Comparison of ENCODE assay signal across 24 cellular contexts in the genomic region with DNA sequence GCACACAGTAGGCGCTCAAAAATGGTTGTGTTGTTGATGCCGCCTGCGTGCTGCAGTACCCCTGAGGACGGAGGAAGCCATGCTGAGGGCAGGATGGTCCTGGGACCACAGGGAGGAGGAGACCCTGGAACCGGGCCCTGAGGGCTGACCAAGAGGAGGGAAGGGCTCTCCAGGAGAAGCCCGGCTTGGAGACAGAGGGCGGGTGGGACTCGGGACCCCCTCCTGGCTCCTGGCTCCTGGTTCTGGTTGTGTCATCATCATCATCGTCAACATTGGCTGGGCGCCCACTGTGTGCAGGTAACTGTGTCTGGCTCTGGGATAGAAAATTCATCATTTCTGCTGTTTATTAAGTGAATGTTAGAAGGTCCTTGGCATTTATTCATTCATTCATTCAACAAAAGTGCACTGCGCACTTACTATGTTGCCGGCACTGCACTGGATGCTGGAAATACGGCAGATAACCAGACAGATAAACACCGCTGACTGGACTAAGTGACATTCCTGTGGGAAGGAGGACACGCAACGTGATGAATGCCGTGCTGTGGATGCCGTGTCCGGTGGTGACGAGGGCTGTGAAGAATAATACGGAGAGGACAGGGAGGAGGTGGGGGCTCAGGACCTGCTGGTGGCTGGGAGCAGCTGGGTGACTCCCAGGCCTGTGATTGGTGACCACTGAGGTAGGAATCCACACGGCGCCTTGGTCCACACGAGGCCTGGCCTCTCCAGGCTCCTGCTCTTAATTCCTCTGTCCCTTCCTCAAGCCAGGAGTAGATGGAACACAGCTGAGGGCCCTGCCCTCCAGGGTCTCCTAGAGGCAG. TPM values are rescaled to one million over a fixed set of nuclear protein-coding genes. Genes with fewer than 3 reads are reported as not detected.
"Had no signal": no experiment of that assay in that cellular context is flagged by ENCODE, and none has a peak within 500 bp of the region (broad histone marks: within the 10 kb centered on the region; RNA-seq: fewer than 3 reads in every experiment).

No MANE protein-coding gene starts in this region.

- H3K27ac ChIP-seq: esophagus muscularis mucosa, ovary, tibial artery had no signal

- H3K27me3 ChIP-seq: ovary had no signal

- H3K36me3 Mint-ChIP-seq: brain, naive B cell had no signal

- H3K27ac Mint-ChIP-seq: activated CD4-positive, alpha-beta memory T cell treated with anti-CD3 and anti-CD28 coated beads, Interleukin-2, amount 10 ng/mL, durations not matched to agents 7 days and 5 days; activated CD4-positive, alpha-beta T cell treated with anti-CD3 and anti-CD28 coated beads, Interleukin-2, amount 10 ng/mL, durations not matched to agents 24 days and 14 days; activated naive CD8-positive, alpha-beta T cell treated with anti-CD3 and anti-CD28 coated beads, Interleukin-2, amount 50 U/mL, for 24 hours; brain; stimulated activated naive CD8-positive, alpha-beta T cell treated with anti-CD3 and anti-CD28 coated beads, Interleukin-15, Interleukin-2, amounts not matched to agents 100 ng/mL and 50 ng/mL, for 24 hours; T-helper 17 cell had no signal

- H3K27me3 Mint-ChIP-seq: activated CD4-positive, alpha-beta memory T cell treated with anti-CD3 and anti-CD28 coated beads, Interleukin-2, amount 10 ng/mL, durations not matched to agents 7 days and 5 days; activated CD4-positive, alpha-beta T cell treated with anti-CD3 and anti-CD28 coated beads, Interleukin-2, amount 10 ng/mL, durations not matched to agents 24 days and 14 days; brain; stimulated activated naive CD8-positive, alpha-beta T cell treated with anti-CD3 and anti-CD28 coated beads, Interleukin-15, Interleukin-2, amounts not matched to agents 100 ng/mL and 50 ng/mL, for 24 hours had no signal

- H3K9me3 ChIP-seq: esophagus muscularis mucosa, ovary, tibial artery had no signal

- ATAC-seq: activated naive CD8-positive, alpha-beta T cell treated with anti-CD3 and anti-CD28 coated beads, Interleukin-2, amount 50 U/mL, for 24 hours; right cardiac atrium; T-helper 17 cell had no signal

- DNase-seq: activated CD4-positive, alpha-beta memory T cell treated with anti-CD3 and anti-CD28 coated beads, Interleukin-2, amount 10 ng/mL, durations not matched to agents 7 days and 5 days; activated gamma-delta T cell; activated naive CD4-positive, alpha-beta T cell treated with anti-CD3 and anti-CD28 coated beads, Interleukin-2, amount 50 U/mL, for 16 hours; activated naive CD8-positive, alpha-beta T cell treated with anti-CD3 and anti-CD28 coated beads, Interleukin-2, amount 50 U/mL, for 24 hours; anterior cingulate cortex; caudate nucleus; hippocampal formation; kidney glomerular epithelial cell; mesendoderm; naive B cell; stimulated activated CD4-positive, alpha-beta T cell treated with anti-CD3 and anti-CD28 coated beads, Interleukin-12 subunit alpha, Interleukin-12 subunit beta, amount 100 ng/mL, for 4 hours; SW 1271; T-helper 17 cell; tibial artery had no signal

- H3K36me3 ChIP-seq: esophagus muscularis mucosa, ovary, tibial artery had no signal

- H3K9me3 Mint-ChIP-seq: activated CD4-positive, alpha-beta memory T cell treated with anti-CD3 and anti-CD28 coated beads, Interleukin-2, amount 10 ng/mL, durations not matched to agents 7 days and 5 days; activated CD4-positive, alpha-beta T cell treated with anti-CD3 and anti-CD28 coated beads, Interleukin-2, amount 10 ng/mL, durations not matched to agents 24 days and 14 days; activated naive CD8-positive, alpha-beta T cell treated with anti-CD3 and anti-CD28 coated beads, Interleukin-2, amount 50 U/mL, for 24 hours; naive B cell; neural crest cell; stimulated activated naive CD8-positive, alpha-beta T cell treated with anti-CD3 and anti-CD28 coated beads, Interleukin-15, Interleukin-2, amounts not matched to agents 100 ng/mL and 50 ng/mL, for 24 hours had no signal

- H3K4me3 Mint-ChIP-seq: activated CD4-positive, alpha-beta memory T cell treated with anti-CD3 and anti-CD28 coated beads, Interleukin-2, amount 10 ng/mL, durations not matched to agents 7 days and 5 days; activated CD4-positive, alpha-beta T cell treated with anti-CD3 and anti-CD28 coated beads, Interleukin-2, amount 10 ng/mL, durations not matched to agents 24 days and 14 days; activated naive CD8-positive, alpha-beta T cell treated with anti-CD3 and anti-CD28 coated beads, Interleukin-2, amount 50 U/mL, for 24 hours; brain; naive B cell; neural crest cell; stimulated activated naive CD8-positive, alpha-beta T cell treated with anti-CD3 and anti-CD28 coated beads, Interleukin-15, Interleukin-2, amounts not matched to agents 100 ng/mL and 50 ng/mL, for 24 hours; T-helper 17 cell had no signal

- H3K4me1 Mint-ChIP-seq: activated CD4-positive, alpha-beta T cell treated with anti-CD3 and anti-CD28 coated beads, Interleukin-2, amount 10 ng/mL, durations not matched to agents 24 days and 14 days; activated naive CD8-positive, alpha-beta T cell treated with anti-CD3 and anti-CD28 coated beads, Interleukin-2, amount 50 U/mL, for 24 hours; neural crest cell had no signal

- H3K4me3 ChIP-seq: dorsolateral prefrontal cortex, esophagus muscularis mucosa, ovary, tibial artery had no signal

RNA-seq across cellular contexts. Expression of gene SPDEF, which starts 35.3 kb away (rescaled TPM):
- total RNA-seq: activated CD4-positive, alpha-beta memory T cell treated with anti-CD3 and anti-CD28 coated beads, Interleukin-2, amount 10 ng/mL, durations not matched to agents 7 days and 5 days; activated CD4-positive, alpha-beta T cell treated with anti-CD3 and anti-CD28 coated beads, Interleukin-2, amount 10 ng/mL, durations not matched to agents 24 days and 14 days; esophagus muscularis mucosa; frontal cortex; pulmonary artery endothelial cell had no signal

RNA-seq across cellular contexts. Expression of gene PACSIN1, which starts 55.0 kb away (rescaled TPM):
- total RNA-seq: activated CD4-positive, alpha-beta T cell treated with anti-CD3 and anti-CD28 coated beads, Interleukin-2, amount 10 ng/mL, durations not matched to agents 24 days and 14 days; pulmonary artery endothelial cell had no signal
